Comparison of ENCODE assay signal across 1 cellular context in the genomic region with DNA sequence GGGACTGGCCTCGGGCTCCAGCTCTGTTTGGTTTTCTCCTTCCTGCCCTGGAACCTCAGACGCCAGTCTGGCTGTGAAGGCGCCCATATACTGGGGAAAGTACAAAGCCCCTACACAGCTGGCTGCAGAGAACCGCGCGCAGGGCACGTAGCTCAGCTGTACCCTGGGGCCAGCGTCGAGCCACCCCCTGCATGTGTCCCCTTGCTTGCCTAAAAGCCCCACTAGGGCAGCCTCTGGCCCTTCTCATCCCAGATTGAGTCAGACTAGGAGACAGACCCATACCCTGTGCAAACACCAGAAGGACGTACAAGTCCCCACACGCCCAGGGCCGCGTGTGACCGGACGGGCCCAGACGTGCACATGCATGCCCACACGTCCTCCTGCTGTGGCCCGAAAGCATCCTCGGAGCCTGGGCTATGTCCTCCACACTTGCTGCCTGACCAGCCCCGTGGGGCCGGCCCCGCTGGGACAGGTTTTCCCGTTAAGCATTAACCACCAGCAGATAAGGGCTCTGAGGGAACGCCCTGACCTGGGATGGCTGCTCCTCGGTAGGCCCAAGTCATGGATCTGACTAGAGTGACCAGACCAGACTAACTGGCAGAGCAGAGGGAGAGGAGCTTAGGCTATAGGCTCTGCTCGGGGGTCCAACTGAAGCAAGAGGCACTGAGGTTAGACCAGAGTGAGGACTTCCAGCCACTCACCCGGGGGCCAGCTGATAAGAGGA.
TF ChIP-seq lines count a peak whose summit lies in the region.

No MANE protein-coding gene starts in this region.

TF ChIP-seq in HepG2, 621 proteins besides CTCF, POLR2A, EP300 and RAD21 (continued from another document and continues in another):
- TF ChIP-seq, protein P1, sequence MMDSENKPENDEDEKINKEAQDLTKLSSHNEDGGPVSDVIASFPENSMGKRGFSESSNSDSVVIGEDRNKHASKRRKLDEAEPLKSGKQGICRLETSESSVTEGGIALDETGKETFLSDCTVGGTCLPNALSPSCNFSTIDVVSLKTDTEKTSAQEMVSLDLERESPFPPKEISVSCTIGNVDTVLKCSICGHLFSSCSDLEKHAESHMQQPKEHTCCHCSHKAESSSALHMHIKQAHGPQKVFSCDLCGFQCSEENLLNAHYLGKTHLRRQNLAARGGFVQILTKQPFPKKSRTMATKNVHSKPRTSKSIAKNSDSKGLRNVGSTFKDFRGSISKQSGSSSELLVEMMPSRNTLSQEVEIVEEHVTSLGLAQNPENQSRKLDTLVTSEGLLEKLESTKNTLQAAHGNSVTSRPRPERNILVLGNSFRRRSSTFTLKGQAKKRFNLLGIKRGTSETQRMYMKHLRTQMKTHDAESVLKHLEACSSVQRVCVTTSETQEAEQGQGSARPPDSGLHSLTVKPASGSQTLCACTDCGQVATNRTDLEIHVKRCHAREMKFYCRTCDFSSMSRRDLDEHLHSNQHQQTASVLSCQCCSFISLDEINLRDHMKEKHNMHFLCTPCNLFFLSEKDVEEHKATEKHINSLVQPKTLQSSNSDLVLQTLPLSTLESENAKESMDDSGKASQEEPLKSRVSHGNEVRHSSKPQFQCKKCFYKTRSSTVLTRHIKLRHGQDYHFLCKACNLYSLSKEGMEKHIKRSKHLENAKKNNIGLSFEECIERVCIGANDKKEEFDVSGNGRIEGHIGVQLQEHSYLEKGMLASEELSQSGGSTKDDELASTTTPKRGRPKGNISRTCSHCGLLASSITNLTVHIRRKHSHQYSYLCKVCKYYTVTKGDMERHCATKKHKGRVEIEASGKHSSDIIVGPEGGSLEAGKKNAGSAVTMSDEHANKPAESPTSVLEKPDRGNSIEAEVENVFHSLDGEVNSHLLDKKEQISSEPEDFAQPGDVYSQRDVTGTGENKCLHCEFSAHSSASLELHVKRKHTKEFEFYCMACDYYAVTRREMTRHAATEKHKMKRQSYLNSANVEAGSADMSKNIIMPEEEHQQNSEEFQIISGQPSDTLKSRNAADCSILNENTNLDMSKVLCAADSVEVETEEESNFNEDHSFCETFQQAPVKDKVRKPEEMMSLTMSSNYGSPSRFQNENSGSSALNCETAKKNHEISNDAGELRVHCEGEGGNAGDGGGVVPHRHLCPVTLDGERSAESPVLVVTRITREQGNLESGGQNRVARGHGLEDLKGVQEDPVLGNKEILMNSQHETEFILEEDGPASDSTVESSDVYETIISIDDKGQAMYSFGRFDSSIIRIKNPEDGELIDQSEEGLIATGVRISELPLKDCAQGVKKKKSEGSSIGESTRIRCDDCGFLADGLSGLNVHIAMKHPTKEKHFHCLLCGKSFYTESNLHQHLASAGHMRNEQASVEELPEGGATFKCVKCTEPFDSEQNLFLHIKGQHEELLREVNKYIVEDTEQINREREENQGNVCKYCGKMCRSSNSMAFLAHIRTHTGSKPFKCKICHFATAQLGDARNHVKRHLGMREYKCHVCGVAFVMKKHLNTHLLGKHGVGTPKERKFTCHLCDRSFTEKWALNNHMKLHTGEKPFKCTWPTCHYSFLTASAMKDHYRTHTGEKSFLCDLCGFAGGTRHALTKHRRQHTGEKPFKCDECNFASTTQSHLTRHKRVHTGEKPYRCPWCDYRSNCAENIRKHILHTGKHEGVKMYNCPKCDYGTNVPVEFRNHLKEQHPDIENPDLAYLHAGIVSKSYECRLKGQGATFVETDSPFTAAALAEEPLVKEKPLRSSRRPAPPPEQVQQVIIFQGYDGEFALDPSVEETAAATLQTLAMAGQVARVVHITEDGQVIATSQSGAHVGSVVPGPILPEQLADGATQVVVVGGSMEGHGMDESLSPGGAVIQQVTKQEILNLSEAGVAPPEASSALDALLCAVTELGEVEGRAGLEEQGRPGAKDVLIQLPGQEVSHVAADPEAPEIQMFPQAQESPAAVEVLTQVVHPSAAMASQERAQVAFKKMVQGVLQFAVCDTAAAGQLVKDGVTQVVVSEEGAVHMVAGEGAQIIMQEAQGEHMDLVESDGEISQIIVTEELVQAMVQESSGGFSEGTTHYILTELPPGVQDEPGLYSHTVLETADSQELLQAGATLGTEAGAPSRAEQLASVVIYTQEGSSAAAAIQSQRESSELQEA (CRISPR knock-in tag; IDR thresholded peaks at IDR 0.05; ENCODE audit: not compliant biosample characterization), result peak; percentile 51
- TF ChIP-seq ZNF20 (CRISPR knock-in tag; IDR thresholded peaks at IDR 0.05), result no peak
- TF ChIP-seq ASH2L (IDR thresholded peaks at IDR 0.05; ENCODE audit: insufficient read length, low read depth, low read length), result no peak
- TF ChIP-seq ZNF460 (CRISPR knock-in tag; IDR thresholded peaks at IDR 0.05; ENCODE audit: borderline replicate concordance), result no peak
- TF ChIP-seq ZFP82 (CRISPR knock-in tag; IDR thresholded peaks at IDR 0.05; ENCODE audit: borderline replicate concordance), result no peak
- TF ChIP-seq, protein P2, sequence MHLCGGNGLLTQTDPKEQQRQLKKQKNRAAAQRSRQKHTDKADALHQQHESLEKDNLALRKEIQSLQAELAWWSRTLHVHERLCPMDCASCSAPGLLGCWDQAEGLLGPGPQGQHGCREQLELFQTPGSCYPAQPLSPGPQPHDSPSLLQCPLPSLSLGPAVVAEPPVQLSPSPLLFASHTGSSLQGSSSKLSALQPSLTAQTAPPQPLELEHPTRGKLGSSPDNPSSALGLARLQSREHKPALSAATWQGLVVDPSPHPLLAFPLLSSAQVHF (CRISPR knock-in tag; IDR thresholded peaks at IDR 0.05), result 0 out of 2 replicates have a peak, but pooled peaks have one; percentile 32
- peak; percentile 97 for TF ChIP-seq ZNF501 (CRISPR knock-in tag; IDR thresholded peaks at IDR 0.05)
- no peak for TF ChIP-seq ZNF382 (CRISPR knock-in tag; IDR thresholded peaks at IDR 0.05; ENCODE audit: borderline replicate concordance)
- no peak for TF ChIP-seq ZNF672 (CRISPR knock-in tag; IDR thresholded peaks at IDR 0.05)
- TF ChIP-seq ZNF24 (IDR thresholded peaks at IDR 0.05), result no peak
- TF ChIP-seq, protein P3, sequence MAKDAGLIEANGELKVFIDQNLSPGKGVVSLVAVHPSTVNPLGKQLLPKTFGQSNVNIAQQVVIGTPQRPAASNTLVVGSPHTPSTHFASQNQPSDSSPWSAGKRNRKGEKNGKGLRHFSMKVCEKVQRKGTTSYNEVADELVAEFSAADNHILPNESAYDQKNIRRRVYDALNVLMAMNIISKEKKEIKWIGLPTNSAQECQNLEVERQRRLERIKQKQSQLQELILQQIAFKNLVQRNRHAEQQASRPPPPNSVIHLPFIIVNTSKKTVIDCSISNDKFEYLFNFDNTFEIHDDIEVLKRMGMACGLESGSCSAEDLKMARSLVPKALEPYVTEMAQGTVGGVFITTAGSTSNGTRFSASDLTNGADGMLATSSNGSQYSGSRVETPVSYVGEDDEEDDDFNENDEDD (CRISPR knock-in tag; IDR thresholded peaks at IDR 0.05; ENCODE audit: borderline replicate concordance), result peak; percentile 75; the same call in 1 of the 2 replicates
- TF ChIP-seq TEAD3 (CRISPR knock-in tag; optimal IDR thresholded peaks at IDR 0.05; ENCODE audit: borderline replicate concordance), result peak; percentile 58
- TF ChIP-seq, protein P4, sequence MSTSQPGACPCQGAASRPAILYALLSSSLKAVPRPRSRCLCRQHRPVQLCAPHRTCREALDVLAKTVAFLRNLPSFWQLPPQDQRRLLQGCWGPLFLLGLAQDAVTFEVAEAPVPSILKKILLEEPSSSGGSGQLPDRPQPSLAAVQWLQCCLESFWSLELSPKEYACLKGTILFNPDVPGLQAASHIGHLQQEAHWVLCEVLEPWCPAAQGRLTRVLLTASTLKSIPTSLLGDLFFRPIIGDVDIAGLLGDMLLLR (CRISPR knock-in tag; IDR thresholded peaks at IDR 0.05), result no peak
- TF ChIP-seq ZNF709 (CRISPR knock-in tag; IDR thresholded peaks at IDR 0.05), result peak; percentile 92
- no peak for TF ChIP-seq MLLT10 (CRISPR knock-in tag; IDR thresholded peaks at IDR 0.05)
- TF ChIP-seq, protein P5, sequence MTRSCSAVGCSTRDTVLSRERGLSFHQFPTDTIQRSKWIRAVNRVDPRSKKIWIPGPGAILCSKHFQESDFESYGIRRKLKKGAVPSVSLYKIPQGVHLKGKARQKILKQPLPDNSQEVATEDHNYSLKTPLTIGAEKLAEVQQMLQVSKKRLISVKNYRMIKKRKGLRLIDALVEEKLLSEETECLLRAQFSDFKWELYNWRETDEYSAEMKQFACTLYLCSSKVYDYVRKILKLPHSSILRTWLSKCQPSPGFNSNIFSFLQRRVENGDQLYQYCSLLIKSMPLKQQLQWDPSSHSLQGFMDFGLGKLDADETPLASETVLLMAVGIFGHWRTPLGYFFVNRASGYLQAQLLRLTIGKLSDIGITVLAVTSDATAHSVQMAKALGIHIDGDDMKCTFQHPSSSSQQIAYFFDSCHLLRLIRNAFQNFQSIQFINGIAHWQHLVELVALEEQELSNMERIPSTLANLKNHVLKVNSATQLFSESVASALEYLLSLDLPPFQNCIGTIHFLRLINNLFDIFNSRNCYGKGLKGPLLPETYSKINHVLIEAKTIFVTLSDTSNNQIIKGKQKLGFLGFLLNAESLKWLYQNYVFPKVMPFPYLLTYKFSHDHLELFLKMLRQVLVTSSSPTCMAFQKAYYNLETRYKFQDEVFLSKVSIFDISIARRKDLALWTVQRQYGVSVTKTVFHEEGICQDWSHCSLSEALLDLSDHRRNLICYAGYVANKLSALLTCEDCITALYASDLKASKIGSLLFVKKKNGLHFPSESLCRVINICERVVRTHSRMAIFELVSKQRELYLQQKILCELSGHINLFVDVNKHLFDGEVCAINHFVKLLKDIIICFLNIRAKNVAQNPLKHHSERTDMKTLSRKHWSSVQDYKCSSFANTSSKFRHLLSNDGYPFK (CRISPR knock-in tag; IDR thresholded peaks at IDR 0.05; ENCODE audit: borderline replicate concordance), result peak; percentile 76; the same call in 1 of the 2 replicates
- TF ChIP-seq ZNF44 (CRISPR knock-in tag; IDR thresholded peaks at IDR 0.05), result peak; percentile 86; the same call in 1 of the 2 replicates
- TF ChIP-seq, protein P6, sequence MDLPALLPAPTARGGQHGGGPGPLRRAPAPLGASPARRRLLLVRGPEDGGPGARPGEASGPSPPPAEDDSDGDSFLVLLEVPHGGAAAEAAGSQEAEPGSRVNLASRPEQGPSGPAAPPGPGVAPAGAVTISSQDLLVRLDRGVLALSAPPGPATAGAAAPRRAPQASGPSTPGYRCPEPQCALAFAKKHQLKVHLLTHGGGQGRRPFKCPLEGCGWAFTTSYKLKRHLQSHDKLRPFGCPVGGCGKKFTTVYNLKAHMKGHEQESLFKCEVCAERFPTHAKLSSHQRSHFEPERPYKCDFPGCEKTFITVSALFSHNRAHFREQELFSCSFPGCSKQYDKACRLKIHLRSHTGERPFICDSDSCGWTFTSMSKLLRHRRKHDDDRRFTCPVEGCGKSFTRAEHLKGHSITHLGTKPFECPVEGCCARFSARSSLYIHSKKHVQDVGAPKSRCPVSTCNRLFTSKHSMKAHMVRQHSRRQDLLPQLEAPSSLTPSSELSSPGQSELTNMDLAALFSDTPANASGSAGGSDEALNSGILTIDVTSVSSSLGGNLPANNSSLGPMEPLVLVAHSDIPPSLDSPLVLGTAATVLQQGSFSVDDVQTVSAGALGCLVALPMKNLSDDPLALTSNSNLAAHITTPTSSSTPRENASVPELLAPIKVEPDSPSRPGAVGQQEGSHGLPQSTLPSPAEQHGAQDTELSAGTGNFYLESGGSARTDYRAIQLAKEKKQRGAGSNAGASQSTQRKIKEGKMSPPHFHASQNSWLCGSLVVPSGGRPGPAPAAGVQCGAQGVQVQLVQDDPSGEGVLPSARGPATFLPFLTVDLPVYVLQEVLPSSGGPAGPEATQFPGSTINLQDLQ (CRISPR knock-in tag; IDR thresholded peaks at IDR 0.05), result no peak
- TF ChIP-seq ZNF782 (CRISPR knock-in tag; IDR thresholded peaks at IDR 0.05; ENCODE audit: borderline replicate concordance), result no peak
- no peak for TF ChIP-seq IKZF1 (IDR thresholded peaks at IDR 0.05)
- TF ChIP-seq, protein P7, sequence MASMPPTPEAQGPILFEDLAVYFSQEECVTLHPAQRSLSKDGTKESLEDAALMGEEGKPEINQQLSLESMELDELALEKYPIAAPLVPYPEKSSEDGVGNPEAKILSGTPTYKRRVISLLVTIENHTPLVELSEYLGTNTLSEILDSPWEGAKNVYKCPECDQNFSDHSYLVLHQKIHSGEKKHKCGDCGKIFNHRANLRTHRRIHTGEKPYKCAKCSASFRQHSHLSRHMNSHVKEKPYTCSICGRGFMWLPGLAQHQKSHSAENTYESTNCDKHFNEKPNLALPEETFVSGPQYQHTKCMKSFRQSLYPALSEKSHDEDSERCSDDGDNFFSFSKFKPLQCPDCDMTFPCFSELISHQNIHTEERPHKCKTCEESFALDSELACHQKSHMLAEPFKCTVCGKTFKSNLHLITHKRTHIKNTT (CRISPR knock-in tag; IDR thresholded peaks at IDR 0.05), result no peak
- no peak for TF ChIP-seq ZNF10 (CRISPR knock-in tag; IDR thresholded peaks at IDR 0.05; ENCODE audit: borderline replicate concordance, low read depth)
- no peak for TF ChIP-seq TCF7L2 (IDR thresholded peaks at IDR 0.05; ENCODE audit: low read depth, low read length)
- TF ChIP-seq ZNF234 (CRISPR knock-in tag; conservative IDR thresholded peaks at IDR 0.05), result no peak
- TF ChIP-seq, protein P8, sequence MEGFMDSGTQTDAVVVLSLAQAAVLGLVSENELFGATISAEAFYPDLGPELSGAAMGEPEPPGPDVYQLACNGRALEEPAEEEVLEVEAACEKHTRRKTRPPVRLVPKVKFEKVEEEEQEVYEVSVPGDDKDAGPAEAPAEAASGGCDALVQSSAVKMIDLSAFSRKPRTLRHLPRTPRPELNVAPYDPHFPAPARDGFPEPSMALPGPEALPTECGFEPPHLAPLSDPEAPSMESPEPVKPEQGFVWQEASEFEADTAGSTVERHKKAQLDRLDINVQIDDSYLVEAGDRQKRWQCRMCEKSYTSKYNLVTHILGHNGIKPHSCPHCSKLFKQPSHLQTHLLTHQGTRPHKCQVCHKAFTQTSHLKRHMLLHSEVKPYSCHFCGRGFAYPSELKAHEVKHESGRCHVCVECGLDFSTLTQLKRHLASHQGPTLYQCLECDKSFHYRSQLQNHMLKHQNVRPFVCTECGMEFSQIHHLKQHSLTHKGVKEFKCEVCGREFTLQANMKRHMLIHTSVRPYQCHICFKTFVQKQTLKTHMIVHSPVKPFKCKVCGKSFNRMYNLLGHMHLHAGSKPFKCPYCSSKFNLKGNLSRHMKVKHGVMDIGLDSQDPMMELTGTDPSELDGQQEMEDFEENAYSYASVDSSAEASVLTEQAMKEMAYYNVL (CRISPR knock-in tag; IDR thresholded peaks at IDR 0.05; ENCODE audit: borderline replicate concordance), result no peak
- no peak; the same call in 1 of the 2 replicates for TF ChIP-seq JDP2 (CRISPR knock-in tag; IDR thresholded peaks at IDR 0.05; ENCODE audit: borderline replicate concordance)
- no peak for TF ChIP-seq HMGA1 (CRISPR knock-in tag; conservative IDR thresholded peaks at IDR 0.05)
- peak; percentile 97 for TF ChIP-seq ZNF607 (CRISPR knock-in tag; IDR thresholded peaks at IDR 0.05; ENCODE audit: borderline replicate concordance)
- TF ChIP-seq MAFF (IDR thresholded peaks at IDR 0.05; ENCODE audit: low read depth, low read length), result no peak
- peak; percentile 69 for TF ChIP-seq SAP130 (CRISPR knock-in tag; IDR thresholded peaks at IDR 0.05; ENCODE audit: low read depth)
- TF ChIP-seq FOXK2 (IDR thresholded peaks at IDR 0.05), result no peak
- no peak for TF ChIP-seq TBL1XR1 (IDR thresholded peaks at IDR 0.05; ENCODE audit: borderline replicate concordance, low read length, partially characterized antibody)
